ENCODE assay signal across 1 cellular context in the genomic region with DNA sequence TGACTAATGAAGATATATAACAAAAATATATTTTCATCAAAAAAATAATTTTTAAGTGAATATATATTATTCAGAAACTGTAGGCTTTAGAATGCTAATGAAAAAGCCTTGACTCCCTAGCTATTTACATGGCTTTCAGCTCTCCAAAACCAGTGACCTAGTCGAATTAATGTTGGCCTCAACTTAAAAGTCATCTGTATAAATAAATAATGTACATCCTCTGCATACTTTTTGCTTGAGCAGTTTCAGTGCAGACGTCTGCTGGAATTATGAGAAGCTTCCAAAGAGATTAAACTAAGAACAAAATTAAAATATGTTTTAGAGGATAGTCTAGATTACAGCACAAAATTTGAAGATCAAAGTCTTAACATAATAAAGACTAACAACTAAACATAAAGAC.
TF ChIP-seq lines count a peak whose summit lies in the region.

No MANE protein-coding gene starts in this region.

TF ChIP-seq in SK-N-SH, 30 proteins besides CTCF, POLR2A, EP300 and RAD21:
- TF ChIP-seq CHD2 (IDR thresholded peaks at IDR 0.05; ENCODE audit: low read length, partially characterized antibody) (no peak), MEF2A (IDR thresholded peaks at IDR 0.05; ENCODE audit: borderline replicate concordance, low read depth) (no peak), GABPA (IDR thresholded peaks at IDR 0.05; ENCODE audit: low read depth) (no peak), TEAD4 (IDR thresholded peaks at IDR 0.05; ENCODE audit: borderline replicate concordance, insufficient read depth) (no peak), NRF1 (IDR thresholded peaks at IDR 0.05; ENCODE audit: low read depth, low read length) (no peak)
- TF ChIP-seq, protein P1, sequence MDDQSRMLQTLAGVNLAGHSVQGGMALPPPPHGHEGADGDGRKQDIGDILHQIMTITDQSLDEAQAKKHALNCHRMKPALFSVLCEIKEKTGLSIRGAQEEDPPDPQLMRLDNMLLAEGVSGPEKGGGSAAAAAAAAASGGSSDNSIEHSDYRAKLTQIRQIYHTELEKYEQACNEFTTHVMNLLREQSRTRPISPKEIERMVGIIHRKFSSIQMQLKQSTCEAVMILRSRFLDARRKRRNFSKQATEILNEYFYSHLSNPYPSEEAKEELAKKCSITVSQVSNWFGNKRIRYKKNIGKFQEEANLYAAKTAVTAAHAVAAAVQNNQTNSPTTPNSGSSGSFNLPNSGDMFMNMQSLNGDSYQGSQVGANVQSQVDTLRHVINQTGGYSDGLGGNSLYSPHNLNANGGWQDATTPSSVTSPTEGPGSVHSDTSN (IDR thresholded peaks at IDR 0.05): peak; percentile 18; the same call in 1 of the 2 replicates
- TF ChIP-seq, protein P2, sequence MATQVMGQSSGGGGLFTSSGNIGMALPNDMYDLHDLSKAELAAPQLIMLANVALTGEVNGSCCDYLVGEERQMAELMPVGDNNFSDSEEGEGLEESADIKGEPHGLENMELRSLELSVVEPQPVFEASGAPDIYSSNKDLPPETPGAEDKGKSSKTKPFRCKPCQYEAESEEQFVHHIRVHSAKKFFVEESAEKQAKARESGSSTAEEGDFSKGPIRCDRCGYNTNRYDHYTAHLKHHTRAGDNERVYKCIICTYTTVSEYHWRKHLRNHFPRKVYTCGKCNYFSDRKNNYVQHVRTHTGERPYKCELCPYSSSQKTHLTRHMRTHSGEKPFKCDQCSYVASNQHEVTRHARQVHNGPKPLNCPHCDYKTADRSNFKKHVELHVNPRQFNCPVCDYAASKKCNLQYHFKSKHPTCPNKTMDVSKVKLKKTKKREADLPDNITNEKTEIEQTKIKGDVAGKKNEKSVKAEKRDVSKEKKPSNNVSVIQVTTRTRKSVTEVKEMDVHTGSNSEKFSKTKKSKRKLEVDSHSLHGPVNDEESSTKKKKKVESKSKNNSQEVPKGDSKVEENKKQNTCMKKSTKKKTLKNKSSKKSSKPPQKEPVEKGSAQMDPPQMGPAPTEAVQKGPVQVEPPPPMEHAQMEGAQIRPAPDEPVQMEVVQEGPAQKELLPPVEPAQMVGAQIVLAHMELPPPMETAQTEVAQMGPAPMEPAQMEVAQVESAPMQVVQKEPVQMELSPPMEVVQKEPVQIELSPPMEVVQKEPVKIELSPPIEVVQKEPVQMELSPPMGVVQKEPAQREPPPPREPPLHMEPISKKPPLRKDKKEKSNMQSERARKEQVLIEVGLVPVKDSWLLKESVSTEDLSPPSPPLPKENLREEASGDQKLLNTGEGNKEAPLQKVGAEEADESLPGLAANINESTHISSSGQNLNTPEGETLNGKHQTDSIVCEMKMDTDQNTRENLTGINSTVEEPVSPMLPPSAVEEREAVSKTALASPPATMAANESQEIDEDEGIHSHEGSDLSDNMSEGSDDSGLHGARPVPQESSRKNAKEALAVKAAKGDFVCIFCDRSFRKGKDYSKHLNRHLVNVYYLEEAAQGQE (IDR thresholded peaks at IDR 0.05; ENCODE audit: low read depth, low read length): no peak
- TF ChIP-seq, protein P3, sequence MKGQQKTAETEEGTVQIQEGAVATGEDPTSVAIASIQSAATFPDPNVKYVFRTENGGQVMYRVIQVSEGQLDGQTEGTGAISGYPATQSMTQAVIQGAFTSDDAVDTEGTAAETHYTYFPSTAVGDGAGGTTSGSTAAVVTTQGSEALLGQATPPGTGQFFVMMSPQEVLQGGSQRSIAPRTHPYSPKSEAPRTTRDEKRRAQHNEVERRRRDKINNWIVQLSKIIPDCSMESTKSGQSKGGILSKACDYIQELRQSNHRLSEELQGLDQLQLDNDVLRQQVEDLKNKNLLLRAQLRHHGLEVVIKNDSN (IDR thresholded peaks at IDR 0.05; ENCODE audit: borderline replicate concordance, low read depth): no peak
